ENCODE assay signal across 10 cellular contexts in genomic region chr4:120672558-120673147, GRCh38.
"Had no signal": no experiment of that assay in that cellular context is flagged by ENCODE, and none has a peak within 500 bp of the region (broad histone marks: within the 10 kb centered on the region; RNA-seq: fewer than 3 reads in every experiment).

No MANE protein-coding gene starts in this region.

- H3K27me3 ChIP-seq: breast epithelium, esophagus muscularis mucosa, ovary, stomach, uterus had no signal

- H3K4me3 ChIP-seq: breast epithelium, esophagus muscularis mucosa, left ventricle myocardium inferior, ovary, stomach, uterus had no signal

- H3K27ac ChIP-seq: breast epithelium, esophagus muscularis mucosa, left ventricle myocardium inferior, ovary, stomach, uterus had no signal

- H3K36me3 ChIP-seq: breast epithelium, left ventricle myocardium inferior, ovary, uterus had no signal

- DNase-seq: amygdala; head of caudate nucleus; kidney; left ventricle myocardium inferior; ovary; stimulated activated CD4-positive, alpha-beta T cell treated with anti-CD3 and anti-CD28 coated beads, Interleukin-4, amount 100 ng/mL, for 4 hours; stomach; uterus had no signal

- H3K4me1 ChIP-seq: breast epithelium, esophagus muscularis mucosa, left ventricle myocardium inferior, stomach, uterus had no signal
